ENCODE assay signal across 2 cellular contexts in the genomic region with DNA sequence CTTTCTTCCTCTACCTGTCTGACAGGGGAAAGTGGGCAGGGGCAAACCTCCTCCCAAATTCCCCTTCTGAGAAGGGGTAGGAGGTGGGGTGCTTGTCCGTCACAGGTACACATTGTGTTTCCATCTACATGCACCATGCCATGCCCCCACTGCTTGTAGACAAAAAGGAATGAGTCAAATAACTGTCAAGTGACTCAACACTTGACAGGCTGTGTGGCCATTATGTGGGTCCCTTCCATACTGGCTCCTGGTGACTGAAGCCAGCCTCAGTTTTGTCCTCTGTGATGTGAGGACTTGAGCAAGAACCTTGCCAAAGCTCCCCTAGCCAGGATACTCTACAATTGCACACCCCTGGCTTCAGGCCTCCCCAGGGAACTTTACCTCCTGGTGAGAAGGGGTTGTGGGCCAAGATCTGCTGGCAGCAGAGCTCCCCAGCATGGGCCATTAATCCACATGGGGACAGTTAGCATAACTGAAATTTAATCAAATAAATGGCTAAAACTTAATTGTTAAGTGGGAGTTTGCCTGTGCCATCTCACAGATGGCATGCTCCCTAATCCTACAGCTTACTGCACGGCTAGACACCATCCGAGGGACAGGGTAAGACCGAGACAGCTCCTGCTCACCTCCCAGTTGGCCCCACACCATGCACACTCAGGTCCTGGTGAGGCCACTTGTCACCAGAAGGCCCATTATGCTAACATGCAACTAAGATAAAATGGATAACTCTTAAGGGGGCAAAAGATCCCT.
TF ChIP-seq lines count a peak whose summit lies in the region.

No MANE protein-coding gene starts in this region.

TF ChIP-seq in GM12878, 131 proteins besides CTCF, POLR2A, EP300 and RAD21 (continued from another document):
- TF ChIP-seq, protein P1, sequence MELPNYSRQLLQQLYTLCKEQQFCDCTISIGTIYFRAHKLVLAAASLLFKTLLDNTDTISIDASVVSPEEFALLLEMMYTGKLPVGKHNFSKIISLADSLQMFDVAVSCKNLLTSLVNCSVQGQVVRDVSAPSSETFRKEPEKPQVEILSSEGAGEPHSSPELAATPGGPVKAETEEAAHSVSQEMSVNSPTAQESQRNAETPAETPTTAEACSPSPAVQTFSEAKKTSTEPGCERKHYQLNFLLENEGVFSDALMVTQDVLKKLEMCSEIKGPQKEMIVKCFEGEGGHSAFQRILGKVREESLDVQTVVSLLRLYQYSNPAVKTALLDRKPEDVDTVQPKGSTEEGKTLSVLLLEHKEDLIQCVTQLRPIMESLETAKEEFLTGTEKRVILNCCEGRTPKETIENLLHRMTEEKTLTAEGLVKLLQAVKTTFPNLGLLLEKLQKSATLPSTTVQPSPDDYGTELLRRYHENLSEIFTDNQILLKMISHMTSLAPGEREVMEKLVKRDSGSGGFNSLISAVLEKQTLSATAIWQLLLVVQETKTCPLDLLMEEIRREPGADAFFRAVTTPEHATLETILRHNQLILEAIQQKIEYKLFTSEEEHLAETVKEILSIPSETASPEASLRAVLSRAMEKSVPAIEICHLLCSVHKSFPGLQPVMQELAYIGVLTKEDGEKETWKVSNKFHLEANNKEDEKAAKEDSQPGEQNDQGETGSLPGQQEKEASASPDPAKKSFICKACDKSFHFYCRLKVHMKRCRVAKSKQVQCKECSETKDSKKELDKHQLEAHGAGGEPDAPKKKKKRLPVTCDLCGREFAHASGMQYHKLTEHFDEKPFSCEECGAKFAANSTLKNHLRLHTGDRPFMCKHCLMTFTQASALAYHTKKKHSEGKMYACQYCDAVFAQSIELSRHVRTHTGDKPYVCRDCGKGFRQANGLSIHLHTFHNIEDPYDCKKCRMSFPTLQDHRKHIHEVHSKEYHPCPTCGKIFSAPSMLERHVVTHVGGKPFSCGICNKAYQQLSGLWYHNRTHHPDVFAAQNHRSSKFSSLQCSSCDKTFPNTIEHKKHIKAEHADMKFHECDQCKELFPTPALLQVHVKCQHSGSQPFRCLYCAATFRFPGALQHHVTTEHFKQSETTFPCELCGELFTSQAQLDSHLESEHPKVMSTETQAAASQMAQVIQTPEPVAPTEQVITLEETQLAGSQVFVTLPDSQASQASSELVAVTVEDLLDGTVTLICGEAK (IDR thresholded peaks at IDR 0.05; ENCODE audit: borderline replicate concordance) = no peak
- 0 out of 2 replicates have a peak, but pooled peaks have one; percentile 14 for TF ChIP-seq YY1 (IDR thresholded peaks at IDR 0.05; ENCODE audit: low read depth, low read length)

TF ChIP-seq in SK-N-SH, 30 proteins besides CTCF, POLR2A, EP300 and RAD21 (continued from another document):
- TF ChIP-seq, protein P2, sequence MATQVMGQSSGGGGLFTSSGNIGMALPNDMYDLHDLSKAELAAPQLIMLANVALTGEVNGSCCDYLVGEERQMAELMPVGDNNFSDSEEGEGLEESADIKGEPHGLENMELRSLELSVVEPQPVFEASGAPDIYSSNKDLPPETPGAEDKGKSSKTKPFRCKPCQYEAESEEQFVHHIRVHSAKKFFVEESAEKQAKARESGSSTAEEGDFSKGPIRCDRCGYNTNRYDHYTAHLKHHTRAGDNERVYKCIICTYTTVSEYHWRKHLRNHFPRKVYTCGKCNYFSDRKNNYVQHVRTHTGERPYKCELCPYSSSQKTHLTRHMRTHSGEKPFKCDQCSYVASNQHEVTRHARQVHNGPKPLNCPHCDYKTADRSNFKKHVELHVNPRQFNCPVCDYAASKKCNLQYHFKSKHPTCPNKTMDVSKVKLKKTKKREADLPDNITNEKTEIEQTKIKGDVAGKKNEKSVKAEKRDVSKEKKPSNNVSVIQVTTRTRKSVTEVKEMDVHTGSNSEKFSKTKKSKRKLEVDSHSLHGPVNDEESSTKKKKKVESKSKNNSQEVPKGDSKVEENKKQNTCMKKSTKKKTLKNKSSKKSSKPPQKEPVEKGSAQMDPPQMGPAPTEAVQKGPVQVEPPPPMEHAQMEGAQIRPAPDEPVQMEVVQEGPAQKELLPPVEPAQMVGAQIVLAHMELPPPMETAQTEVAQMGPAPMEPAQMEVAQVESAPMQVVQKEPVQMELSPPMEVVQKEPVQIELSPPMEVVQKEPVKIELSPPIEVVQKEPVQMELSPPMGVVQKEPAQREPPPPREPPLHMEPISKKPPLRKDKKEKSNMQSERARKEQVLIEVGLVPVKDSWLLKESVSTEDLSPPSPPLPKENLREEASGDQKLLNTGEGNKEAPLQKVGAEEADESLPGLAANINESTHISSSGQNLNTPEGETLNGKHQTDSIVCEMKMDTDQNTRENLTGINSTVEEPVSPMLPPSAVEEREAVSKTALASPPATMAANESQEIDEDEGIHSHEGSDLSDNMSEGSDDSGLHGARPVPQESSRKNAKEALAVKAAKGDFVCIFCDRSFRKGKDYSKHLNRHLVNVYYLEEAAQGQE (IDR thresholded peaks at IDR 0.05; ENCODE audit: low read depth, low read length) = no peak
- TF ChIP-seq CHD2 (IDR thresholded peaks at IDR 0.05; ENCODE audit: low read length, partially characterized antibody) (no peak), EZH2phosphoT487 (IDR thresholded peaks at IDR 0.05; ENCODE audit: borderline replicate concordance, low read depth) (no peak), GATA2 (CRISPR knock-in tag; IDR thresholded peaks at IDR 0.05) (no peak), FOXJ3 (CRISPR knock-in tag; IDR thresholded peaks at IDR 0.05) (no peak)
